Comparison of ENCODE assay signal across 5 cellular contexts in genomic region chr10:58675321-58675720, GRCh38.
"Had no signal": no experiment of that assay in that cellular context is flagged by ENCODE, and none has a peak within 500 bp of the region (broad histone marks: within the 10 kb centered on the region; RNA-seq: fewer than 3 reads in every experiment).

No MANE protein-coding gene starts in this region.

- DNase-seq: H9, HCEC 1CT, IMR-90 had no signal

- H3K27ac Mint-ChIP-seq: GM23338 had no signal

- ATAC-seq: GM23338, K562 had no signal

- H3K9me3 Mint-ChIP-seq: GM23338 had no signal

- H3K4me1 Mint-ChIP-seq: GM23338, H9 had no signal

- H3K4me3 Mint-ChIP-seq: GM23338, H9 had no signal
